ENCODE assay signal across 9 cellular contexts in the genomic region with DNA sequence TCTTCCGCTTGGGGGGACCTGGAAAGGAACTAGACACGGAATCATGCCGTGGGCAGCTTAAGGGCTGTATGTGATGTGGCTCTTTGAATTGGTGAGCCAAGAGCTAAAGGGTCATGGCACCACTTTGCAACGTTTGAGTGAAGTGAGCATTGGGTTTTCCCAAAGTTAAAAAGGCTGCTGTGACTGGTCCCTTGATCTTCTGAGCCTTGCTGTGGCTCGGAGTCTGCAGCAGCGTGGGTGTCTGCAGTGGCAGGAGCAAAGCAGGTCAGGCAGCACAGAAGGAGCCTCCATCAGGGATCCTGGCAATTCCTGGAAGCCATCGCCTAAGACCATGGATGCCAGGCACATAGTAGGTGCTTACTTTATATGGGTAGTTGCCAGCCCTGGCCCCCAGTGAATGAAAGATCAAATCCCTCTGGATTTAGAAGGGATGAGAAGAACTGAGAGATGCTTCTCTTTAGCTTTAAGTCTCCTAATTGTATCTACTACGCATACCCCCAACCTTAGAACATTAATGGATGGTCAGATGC. TPM values are rescaled to one million over a fixed set of nuclear protein-coding genes. Genes with fewer than 3 reads are reported as not detected.
A peak's percentile ranks its signal among the peaks of the same experiment; 100 is the strongest.
DNase-seq lines count a peak whose midpoint lies in the region; ATAC-seq and TF ChIP-seq lines count a peak whose summit lies in the region.
"Had no signal": no experiment of that assay in that cellular context is flagged by ENCODE, and none has a peak within 500 bp of the region (broad histone marks: within the 10 kb centered on the region; RNA-seq: fewer than 3 reads in every experiment).

No MANE protein-coding gene starts in this region.

- peaks cover 45% of the 10 kb centered on the region; the same call in 1 of the 2 replicates for H3K79me2 ChIP-seq in KMS-11 (ENCODE audit: insufficient read depth, low read depth)

- peaks cover 0 to 2% (median 0%) of the 10 kb centered on the region in 3 donors for H3K36me3 Mint-ChIP-seq in CD8-positive, alpha-beta memory T cell
- H3K36me3 Mint-ChIP-seq in activated naive CD8-positive, alpha-beta T cell, result no peaks in the 10 kb centered on the region
- H3K36me3 Mint-ChIP-seq in natural killer cell treated with Interleukin-12 subunit alpha and Interleukin-12 subunit beta and Interleukin-15 and Interleukin-18, amount 100 ng/mL, for 72 hours, result no peaks in the 10 kb centered on the region

- H3K4me2 ChIP-seq in KMS-11, result peak overlapping the region; percentile 65

- peak overlapping the region; percentile 91; the same call in 1 of the 2 replicates for H2AFZ ChIP-seq in KMS-11 (ENCODE audit: low read depth)

- H3K4me1 Mint-ChIP-seq in CD8-positive, alpha-beta memory T cell, result peaks cover 49 to 68% (median 66%) of the 10 kb centered on the region in 3 donors
- peaks cover 53% of the 10 kb centered on the region for H3K4me1 Mint-ChIP-seq in activated naive CD8-positive, alpha-beta T cell (ENCODE audit: low read depth)
- H3K4me1 Mint-ChIP-seq in natural killer cell treated with Interleukin-12 subunit alpha and Interleukin-12 subunit beta and Interleukin-15 and Interleukin-18, amount 100 ng/mL, for 72 hours (ENCODE audit: low read depth in 2 of 2), result peaks cover 26 to 38% of the 10 kb centered on the region in 2 donors

- peak overlapping the region; percentile 91 for H3K4me3 ChIP-seq in CD8-positive, alpha-beta memory T cell (ENCODE audit: low read length)
- no peak overlapping the region for H3K4me3 ChIP-seq in KMS-11 (IDR thresholded peaks at IDR 0.05; ENCODE audit: insufficient read depth, low read depth, low read length)

- H3K9me3 Mint-ChIP-seq in CD8-positive, alpha-beta memory T cell, result no peaks in the 10 kb centered on the region
- H3K9me3 Mint-ChIP-seq in activated naive CD8-positive, alpha-beta T cell (ENCODE audit: low read depth), result no peaks in the 10 kb centered on the region
- H3K9me3 Mint-ChIP-seq in natural killer cell treated with Interleukin-12 subunit alpha and Interleukin-12 subunit beta and Interleukin-15 and Interleukin-18, amount 100 ng/mL, for 72 hours, result no peaks in the 10 kb centered on the region

- POLR2A ChIA-PET in CD8-positive, alpha-beta memory T cell (lab: Charles Lee), result no interaction called here

- no peaks in the 10 kb centered on the region for H4K20me1 ChIP-seq in KMS-11 (ENCODE audit: insufficient read depth)

- ATAC-seq in natural killer cell treated with Interleukin-12 subunit alpha and Interleukin-12 subunit beta and Interleukin-15 and Interleukin-18, amount 100 ng/mL, for 72 hours, result no peak

- H3K9me3 ChIP-seq in CD8-positive, alpha-beta memory T cell (ENCODE audit: low read length), result no peaks in the 10 kb centered on the region

- H3K9ac ChIP-seq in KMS-11, result no peak overlapping the region; the same call in 1 of the 2 replicates

- H3K27me3 Mint-ChIP-seq in CD8-positive, alpha-beta memory T cell, result peaks cover 0 to 1% of the 10 kb centered on the region in 2 donors
- no peaks in the 10 kb centered on the region for H3K27me3 Mint-ChIP-seq in activated naive CD8-positive, alpha-beta T cell
- no peaks in the 10 kb centered on the region for H3K27me3 Mint-ChIP-seq in natural killer cell treated with Interleukin-12 subunit alpha and Interleukin-12 subunit beta and Interleukin-15 and Interleukin-18, amount 100 ng/mL, for 72 hours

- H3K27ac Mint-ChIP-seq in CD8-positive, alpha-beta memory T cell, result peak overlapping the region in 6 of 8 donors; percentile 27 to 92 (median 58)
- H3K27ac Mint-ChIP-seq in activated naive CD8-positive, alpha-beta T cell, result peak overlapping the region; percentile 85
- peak overlapping the region in 1 of 2 donors; percentile 31 for H3K27ac Mint-ChIP-seq in natural killer cell treated with Interleukin-12 subunit alpha and Interleukin-12 subunit beta and Interleukin-15 and Interleukin-18, amount 100 ng/mL, for 72 hours

- peaks cover 22% of the 10 kb centered on the region for H3K4me1 ChIP-seq in CD8-positive, alpha-beta memory T cell (ENCODE audit: insufficient read depth, low read length)
- peaks cover 28% of the 10 kb centered on the region for H3K4me1 ChIP-seq in KMS-11 (ENCODE audit: low read depth, poor library complexity, severe bottlenecking)

- DNase-seq in CD8-positive, alpha-beta memory T cell, result no peak
- no peak for DNase-seq in natural killer cell treated with Interleukin-12 subunit alpha and Interleukin-12 subunit beta and Interleukin-15 and Interleukin-18, amount 100 ng/mL, for 72 hours (ENCODE audit: low spot score)
- no peak for DNase-seq in NK-92 (lab: John Stamatoyannopoulos, UW; ENCODE audit: unreplicated experiment)
- DNase-seq in UCSD-AML1 (lab: John Stamatoyannopoulos, UW; ENCODE audit: unreplicated experiment), result no peak
- no peak for DNase-seq in NCI-H187 (lab: John Stamatoyannopoulos, UW)
- no peak for DNase-seq in COLO829 (ENCODE audit: low spot score)
- DNase-seq: dermis blood vessel endothelial cell had no signal

- CTCF ChIA-PET in CD8-positive, alpha-beta memory T cell (lab: Charles Lee), result interaction anchor here (1.1 to 1.2 kb wide), 2 partner anchors 21 to 46 kb away, joined by 4 to 7 read pairs; no protein-coding TSS in a partner anchor

- no peak overlapping the region for H3K27ac ChIP-seq in CD8-positive, alpha-beta memory T cell (ENCODE audit: low read depth, low read length)
- H3K27ac ChIP-seq in KMS-11, result no peak overlapping the region

- H3K36me3 ChIP-seq in CD8-positive, alpha-beta memory T cell (ENCODE audit: insufficient read depth, low read length), result no peaks in the 10 kb centered on the region
- H3K36me3 ChIP-seq in KMS-11 (ENCODE audit: insufficient read depth), result no peaks in the 10 kb centered on the region

- H3K27me3 ChIP-seq in CD8-positive, alpha-beta memory T cell (ENCODE audit: insufficient read depth, low read length, poor library complexity, severe bottlenecking), result no peaks in the 10 kb centered on the region
- H3K27me3 ChIP-seq in KMS-11 (ENCODE audit: insufficient read depth, low read depth), result no peaks in the 10 kb centered on the region

- no peak for TF ChIP-seq CTCF in KMS-11 (conservative IDR thresholded peaks at IDR 0.05; ENCODE audit: low read depth, low read length)

- peak overlapping the region; percentile 83 to 92 (median 88) for H3K4me3 Mint-ChIP-seq in CD8-positive, alpha-beta memory T cell
- peak overlapping the region; percentile 94 for H3K4me3 Mint-ChIP-seq in activated naive CD8-positive, alpha-beta T cell
- H3K4me3 Mint-ChIP-seq in natural killer cell treated with Interleukin-12 subunit alpha and Interleukin-12 subunit beta and Interleukin-15 and Interleukin-18, amount 100 ng/mL, for 72 hours, result peak overlapping the region; percentile 93

RNA-seq across cellular contexts. Expression of gene SMYD2, which starts 1.8 kb away (rescaled TPM):
- total RNA-seq in CD8-positive, alpha-beta memory T cell, result 10 to 100 TPM; 23.2 to 25.9 TPM
- polyA plus RNA-seq in CD8-positive, alpha-beta memory T cell, result 46.2 TPM
- 10 to 100 TPM; 14.0 to 19.7 TPM for total RNA-seq in natural killer cell treated with Interleukin-12 subunit alpha and Interleukin-12 subunit beta and Interleukin-15 and Interleukin-18, amount 100 ng/mL, for 72 hours
